ENCODE assay signal across 8 cellular contexts in genomic region chr16:66516172-66516807, GRCh38. TPM values are rescaled to one million over a fixed set of nuclear protein-coding genes. Genes with fewer than 3 reads are reported as not detected.
DNase-seq lines count a peak whose midpoint lies in the region; ATAC-seq and TF ChIP-seq lines count a peak whose summit lies in the region.

No MANE protein-coding gene starts in this region.

- no peak for TF ChIP-seq CTCF in prostate gland (IDR thresholded peaks at IDR 0.05)

- peak; percentile 21 for ATAC-seq in GM19452 (IDR thresholded peaks at IDR 0.05; ENCODE audit: unreplicated experiment)
- peak; percentile 7 for ATAC-seq in central memory CD8-positive, alpha-beta T cell (replicated peaks; ENCODE audit: extremely low read depth, poor library complexity, severe bottlenecking)
- ATAC-seq in HG03571 (IDR thresholded peaks at IDR 0.05; ENCODE audit: unreplicated experiment): no peak

- H3K27ac ChIP-seq in HUES6 (ENCODE audit: low read depth, low read length) (no peak overlapping the region), prostate gland (peak overlapping the region; percentile 96)

- H3K27me3 Mint-ChIP-seq in central memory CD8-positive, alpha-beta T cell: no peaks in the 10 kb centered on the region

- H3K4me3 ChIP-seq in HUES6 (ENCODE audit: low read depth, low read length) (no peak overlapping the region), prostate gland (no peak overlapping the region)

- H3K9me3 ChIP-seq in HUES6 (ENCODE audit: control insufficient read depth, insufficient read depth, low read depth, low read length): peaks cover 4% of the 10 kb centered on the region; the same call in 1 of the 2 replicates
- H3K9me3 ChIP-seq in prostate gland: no peaks in the 10 kb centered on the region

- H3K36me3 ChIP-seq in HUES6 (ENCODE audit: control insufficient read depth, insufficient read depth, low read length) (no peaks in the 10 kb centered on the region), prostate gland (no peaks in the 10 kb centered on the region)

- intact Hi-C loops in prostate gland (cut with DNase I): loop anchor here (5.0 kb wide), 2 partner anchors 34 to 36 kb away; partner anchors contain the start of genes CKLF and TK2

- peaks cover 62% of the 10 kb centered on the region for H3K4me1 Mint-ChIP-seq in central memory CD8-positive, alpha-beta T cell

- H3K27me3 ChIP-seq in HUES6 (ENCODE audit: control insufficient read depth, insufficient read depth, low read length): no peaks in the 10 kb centered on the region
- H3K27me3 ChIP-seq in prostate gland (replicated peaks; ENCODE audit: insufficient read depth): no peaks in the 10 kb centered on the region

- WGBS in prostate gland: 21% methylated on average over 13 of the region's 13 CpGs

- H3K36me3 Mint-ChIP-seq in central memory CD8-positive, alpha-beta T cell (ENCODE audit: insufficient read depth): peaks cover 7% of the 10 kb centered on the region

- H3K4me1 ChIP-seq in HUES6 (ENCODE audit: control insufficient read depth, insufficient read depth, low read length) (peaks cover 34% of the 10 kb centered on the region), prostate gland (replicated peaks) (peaks cover 28% of the 10 kb centered on the region)

- peak overlapping the region; percentile 61 for H3K4me3 Mint-ChIP-seq in central memory CD8-positive, alpha-beta T cell

- peak overlapping the region; percentile 49 for H3K9ac ChIP-seq in HUES6 (ENCODE audit: low read length)

- peak overlapping the region; percentile 94 for H3K27ac Mint-ChIP-seq in central memory CD8-positive, alpha-beta T cell (ENCODE audit: low read depth)

- H3K9me3 Mint-ChIP-seq in central memory CD8-positive, alpha-beta T cell: no peaks in the 10 kb centered on the region

- no peak for DNase-seq in central memory CD8-positive, alpha-beta T cell (ENCODE audit: low spot score in 2 of 2)
- no peak for DNase-seq in prostate gland (ENCODE audit: low spot score)
- no peak for DNase-seq in DMS53 (lab: John Stamatoyannopoulos, UW)
- no peak for DNase-seq in NCI-H510A treated with DMSO at 0.1 percent for 48 hours (lab: John Stamatoyannopoulos, UW)
- DNase-seq in Kasumi-1 (lab: John Stamatoyannopoulos, UW): no peak

- TF ChIP-seq POLR2A in prostate gland (IDR thresholded peaks at IDR 0.05): no peak

RNA-seq across cellular contexts. Expression of gene TK2, which starts 33.6 kb away (rescaled TPM):
- total RNA-seq in prostate gland: 10 to 100 TPM; 28.1 to 45.9 TPM

RNA-seq across cellular contexts. Expression of gene CKLF, which starts 36.1 kb away (rescaled TPM):
- 10 to 100 TPM; 20.5 to 28.3 TPM for total RNA-seq in prostate gland

RNA-seq across cellular contexts. Expression of gene CMTM1, which starts 49.9 kb away (rescaled TPM):
- total RNA-seq in prostate gland: 1 to 10 TPM; 1.5 to 2.6 TPM
